ENCODE assay signal across 2 cellular contexts in the genomic region with DNA sequence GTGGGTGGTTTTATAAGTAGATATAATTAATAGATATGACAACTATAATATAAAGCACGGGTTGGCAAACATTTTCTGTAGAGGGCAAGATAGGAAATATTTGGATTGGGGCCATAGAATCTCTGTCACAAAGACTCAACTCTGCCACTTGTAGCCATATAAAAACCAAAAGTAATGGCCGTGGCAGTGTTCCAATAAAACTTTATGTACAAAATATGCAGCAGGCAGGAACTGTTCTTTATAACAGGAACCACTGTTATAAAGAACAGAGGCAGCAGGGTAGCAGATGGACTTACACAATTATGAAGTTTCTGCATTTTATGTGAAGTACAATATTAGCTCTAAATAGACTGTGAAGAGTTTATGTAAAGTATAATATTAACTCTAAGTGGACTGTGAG.
TF ChIP-seq lines count a peak whose summit lies in the region.

No MANE protein-coding gene starts in this region.

TF ChIP-seq in HCT116, 20 proteins besides CTCF, POLR2A, EP300 and RAD21 (continued from another document):
- TF ChIP-seq ELF1 (IDR thresholded peaks at IDR 0.05; ENCODE audit: borderline replicate concordance, low read depth): no peak
- TF ChIP-seq JUND (IDR thresholded peaks at IDR 0.05): no peak
- no peak for TF ChIP-seq SP1 (IDR thresholded peaks at IDR 0.05; ENCODE audit: low read depth)
- TF ChIP-seq, protein P1, sequence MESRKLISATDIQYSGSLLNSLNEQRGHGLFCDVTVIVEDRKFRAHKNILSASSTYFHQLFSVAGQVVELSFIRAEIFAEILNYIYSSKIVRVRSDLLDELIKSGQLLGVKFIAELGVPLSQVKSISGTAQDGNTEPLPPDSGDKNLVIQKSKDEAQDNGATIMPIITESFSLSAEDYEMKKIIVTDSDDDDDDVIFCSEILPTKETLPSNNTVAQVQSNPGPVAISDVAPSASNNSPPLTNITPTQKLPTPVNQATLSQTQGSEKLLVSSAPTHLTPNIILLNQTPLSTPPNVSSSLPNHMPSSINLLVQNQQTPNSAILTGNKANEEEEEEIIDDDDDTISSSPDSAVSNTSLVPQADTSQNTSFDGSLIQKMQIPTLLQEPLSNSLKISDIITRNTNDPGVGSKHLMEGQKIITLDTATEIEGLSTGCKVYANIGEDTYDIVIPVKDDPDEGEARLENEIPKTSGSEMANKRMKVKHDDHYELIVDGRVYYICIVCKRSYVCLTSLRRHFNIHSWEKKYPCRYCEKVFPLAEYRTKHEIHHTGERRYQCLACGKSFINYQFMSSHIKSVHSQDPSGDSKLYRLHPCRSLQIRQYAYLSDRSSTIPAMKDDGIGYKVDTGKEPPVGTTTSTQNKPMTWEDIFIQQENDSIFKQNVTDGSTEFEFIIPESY (IDR thresholded peaks at IDR 0.05; ENCODE audit: extremely low read depth, insufficient replicate concordance, low read length): no peak
- TF ChIP-seq, protein P2, sequence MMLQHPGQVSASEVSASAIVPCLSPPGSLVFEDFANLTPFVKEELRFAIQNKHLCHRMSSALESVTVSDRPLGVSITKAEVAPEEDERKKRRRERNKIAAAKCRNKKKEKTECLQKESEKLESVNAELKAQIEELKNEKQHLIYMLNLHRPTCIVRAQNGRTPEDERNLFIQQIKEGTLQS (IDR thresholded peaks at IDR 0.05): no peak
- TF ChIP-seq EZH2 (IDR thresholded peaks at IDR 0.05): no peak
- TF ChIP-seq YY1 (IDR thresholded peaks at IDR 0.05; ENCODE audit: extremely low read depth, insufficient replicate concordance, low read depth, low read length): no peak
- TF ChIP-seq SIN3A (IDR thresholded peaks at IDR 0.05; ENCODE audit: low read depth): no peak
- no peak for TF ChIP-seq ZNF274 (IDR thresholded peaks at IDR 0.05; ENCODE audit: low read depth, low read length)
- TF ChIP-seq ZFX (IDR thresholded peaks at IDR 0.05): no peak
- no peak for TF ChIP-seq FOSL1 (IDR thresholded peaks at IDR 0.05; ENCODE audit: low read depth)
- no peak for TF ChIP-seq CBX3 (IDR thresholded peaks at IDR 0.05; ENCODE audit: low read depth)
- TF ChIP-seq, protein P3, sequence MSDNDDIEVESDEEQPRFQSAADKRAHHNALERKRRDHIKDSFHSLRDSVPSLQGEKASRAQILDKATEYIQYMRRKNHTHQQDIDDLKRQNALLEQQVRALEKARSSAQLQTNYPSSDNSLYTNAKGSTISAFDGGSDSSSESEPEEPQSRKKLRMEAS (IDR thresholded peaks at IDR 0.05): no peak
- no peak for TF ChIP-seq EZH2phosphoT487 (IDR thresholded peaks at IDR 0.05; ENCODE audit: borderline replicate concordance)
- TF ChIP-seq CEBPB (IDR thresholded peaks at IDR 0.05; ENCODE audit: low read depth): no peak

TF ChIP-seq in endothelial cell of umbilical vein, 7 proteins besides CTCF, POLR2A, EP300 and RAD21 (continued from another document):
- no peak for TF ChIP-seq FOS (IDR thresholded peaks at IDR 0.05; ENCODE audit: borderline replicate concordance, insufficient read depth, low read length)
- TF ChIP-seq, protein P3 (IDR thresholded peaks at IDR 0.05; ENCODE audit: insufficient read depth, insufficient read length): no peak
- TF ChIP-seq GATA2 (IDR thresholded peaks at IDR 0.05; ENCODE audit: insufficient read depth, insufficient read length, low read depth, low read length): no peak
- TF ChIP-seq POLR2AphosphoS5 (IDR thresholded peaks at IDR 0.05; ENCODE audit: insufficient read depth, low read depth, low read length): no peak
- TF ChIP-seq JUN (IDR thresholded peaks at IDR 0.05; ENCODE audit: borderline replicate concordance, insufficient read depth, insufficient read length, low read depth): no peak
- TF ChIP-seq MYC (IDR thresholded peaks at IDR 0.05; ENCODE audit: low read depth, low read length): no peak
